In genomic region chr10:73879296-73880173, GRCh38 we compare ENCODE assay signal across 8 cellular contexts. TPM values are rescaled to one million over a fixed set of nuclear protein-coding genes. Genes with fewer than 3 reads are reported as not detected.
DNase-seq lines count a peak whose midpoint lies in the region; ATAC-seq, FAIRE-seq and TF ChIP-seq lines count a peak whose summit lies in the region.

No MANE protein-coding gene starts in this region.

- no peaks in the 10 kb centered on the region for H4K20me1 ChIP-seq in BLaER1

- no peaks in the 10 kb centered on the region for H3K36me3 ChIP-seq in BLaER1

- CTCF ChIA-PET in activated CD8-positive, alpha-beta T cell treated with anti-CD3 and anti-CD28 coated beads, Interleukin-2, amount 10 ng/mL, durations not matched to agents 7 days and 5 days (lab: Charles Lee) = interaction anchor here (0.6 to 8.2 kb wide), 68 partner anchors 9 to 1332 kb away, joined by 3 to 431 read pairs (median 5); partner anchors contain the start of genes PLAU, SEC24C and ZSWIM8

- no peaks in the 10 kb centered on the region for H3K27me3 ChIP-seq in BLaER1

- peak; percentile 70 for FAIRE-seq in GM19239 (lab: Jason Lieb, UNC)

- H3K27ac Mint-ChIP-seq in activated CD8-positive, alpha-beta T cell treated with anti-CD3 and anti-CD28 coated beads, Interleukin-2, amount 10 ng/mL, durations not matched to agents 7 days and 5 days = peak overlapping the region; percentile 61
- no peak overlapping the region for H3K27ac Mint-ChIP-seq in mesothelial cell of epicardium

- H3K9ac ChIP-seq in BLaER1 = no peak overlapping the region

- no peak overlapping the region for H3K4me3 ChIP-seq in BLaER1

- peaks cover 37% of the 10 kb centered on the region for H3K4me1 ChIP-seq in BLaER1

- no peak overlapping the region for H3K4me3 Mint-ChIP-seq in activated CD8-positive, alpha-beta T cell treated with anti-CD3 and anti-CD28 coated beads, Interleukin-2, amount 10 ng/mL, durations not matched to agents 7 days and 5 days
- no peak overlapping the region for H3K4me3 Mint-ChIP-seq in mesothelial cell of epicardium

- no peaks in the 10 kb centered on the region for H3K9me3 ChIP-seq in BLaER1

- peak; percentile 88 for ATAC-seq in HG03342 (IDR thresholded peaks at IDR 0.05; ENCODE audit: unreplicated experiment)
- peak; percentile 93 for ATAC-seq in activated CD8-positive, alpha-beta T cell treated with anti-CD3 and anti-CD28 coated beads, Interleukin-2, amount 10 ng/mL, durations not matched to agents 7 days and 5 days

- H3K9me3 Mint-ChIP-seq in activated CD8-positive, alpha-beta T cell treated with anti-CD3 and anti-CD28 coated beads, Interleukin-2, amount 10 ng/mL, durations not matched to agents 7 days and 5 days (ENCODE audit: insufficient read depth) = no peaks in the 10 kb centered on the region
- no peaks in the 10 kb centered on the region for H3K9me3 Mint-ChIP-seq in mesothelial cell of epicardium

- TF ChIP-seq CTCF in mesothelial cell of epicardium (IDR thresholded peaks at IDR 0.05; ENCODE audit: unreplicated experiment) = peak; percentile 82

- POLR2A ChIA-PET in activated CD8-positive, alpha-beta T cell treated with anti-CD3 and anti-CD28 coated beads, Interleukin-2, amount 10 ng/mL, durations not matched to agents 7 days and 5 days (lab: Charles Lee) = interaction anchor here (0.6 to 2.1 kb wide), 14 partner anchors 11 to 633 kb away, joined by 3 to 14 read pairs (median 4); partner anchors contain the start of gene CHCHD1

- peak overlapping the region; percentile 42 for H3K4me2 ChIP-seq in BLaER1

- H3K27me3 Mint-ChIP-seq in activated CD8-positive, alpha-beta T cell treated with anti-CD3 and anti-CD28 coated beads, Interleukin-2, amount 10 ng/mL, durations not matched to agents 7 days and 5 days (ENCODE audit: low read depth) = peaks cover 6% of the 10 kb centered on the region
- peaks cover 2% of the 10 kb centered on the region for H3K27me3 Mint-ChIP-seq in mesothelial cell of epicardium (ENCODE audit: low read depth)

- peak; percentile 60 for DNase-seq in GM19239 (ENCODE audit: insufficient read length, low spot score)
- peak; percentile 27 for DNase-seq in NCI-H82 treated with DMSO at 0.1 percent for 48 hours (lab: John Stamatoyannopoulos, UW; ENCODE audit: unreplicated experiment)
- peak; percentile 97 for DNase-seq in activated CD8-positive, alpha-beta T cell treated with anti-CD3 and anti-CD28 coated beads, Interleukin-2, amount 10 ng/mL, durations not matched to agents 7 days and 5 days
- DNase-seq in effector CD8-positive, alpha-beta T cell (lab: John Stamatoyannopoulos, UW) = peak; percentile 83
- peak in 1 of 2 experiments; percentile 74 for DNase-seq in mesothelial cell of epicardium (ENCODE audit: low spot score in 2 of 2, unreplicated experiment in 2 of 2)
- peak; percentile 85 to 88 for DNase-seq in stimulated activated CD8-positive, alpha-beta memory T cell treated with anti-CD3 and anti-CD28 coated beads, Interleukin-2, amount 100 ng/mL, for 48 hours (ENCODE audit: low read depth in 2 of 2)

- peaks cover 53% of the 10 kb centered on the region for H3K4me1 Mint-ChIP-seq in activated CD8-positive, alpha-beta T cell treated with anti-CD3 and anti-CD28 coated beads, Interleukin-2, amount 10 ng/mL, durations not matched to agents 7 days and 5 days (ENCODE audit: low read depth)
- H3K4me1 Mint-ChIP-seq in mesothelial cell of epicardium = peaks cover 16% of the 10 kb centered on the region

- H3K36me3 Mint-ChIP-seq in activated CD8-positive, alpha-beta T cell treated with anti-CD3 and anti-CD28 coated beads, Interleukin-2, amount 10 ng/mL, durations not matched to agents 7 days and 5 days (ENCODE audit: low read depth) = no peaks in the 10 kb centered on the region
- no peaks in the 10 kb centered on the region for H3K36me3 Mint-ChIP-seq in mesothelial cell of epicardium

- H3K27ac ChIP-seq in BLaER1 = no peak overlapping the region

RNA-seq across cellular contexts. Expression of gene CAMK2G, which starts 5.2 kb away (rescaled TPM):
- 10 to 100 TPM; 43.2 to 48.4 TPM for total RNA-seq in activated CD8-positive, alpha-beta T cell treated with anti-CD3 and anti-CD28 coated beads, Interleukin-2, amount 10 ng/mL, durations not matched to agents 7 days and 5 days
- total RNA-seq in mesothelial cell of epicardium = 27.3 to 28.3 TPM (median 27.8 TPM) in 3 replicates

RNA-seq across cellular contexts. Expression of gene PLAU, which starts 31.4 kb away (rescaled TPM):
- total RNA-seq in activated CD8-positive, alpha-beta T cell treated with anti-CD3 and anti-CD28 coated beads, Interleukin-2, amount 10 ng/mL, durations not matched to agents 7 days and 5 days = 1 to 10 TPM; 1.1 to 1.6 TPM
- 3.4 to 5.1 TPM (median 4.7 TPM) in 3 replicates for total RNA-seq in mesothelial cell of epicardium
